In genomic region chr1:40092811-40093617, GRCh38 we compare ENCODE assay signal across 15 cellular contexts.
"Had no signal": no experiment of that assay in that cellular context is flagged by ENCODE, and none has a peak within 500 bp of the region (broad histone marks: within the 10 kb centered on the region; RNA-seq: fewer than 3 reads in every experiment).

No MANE protein-coding gene starts in this region.

- H3K27me3 ChIP-seq: adrenal gland, body of pancreas, pancreas, suprapubic skin had no signal

- H3K27ac ChIP-seq: body of pancreas, coronary artery, pancreas, suprapubic skin had no signal

- H3K9me3 Mint-ChIP-seq: activated CD4-positive, alpha-beta memory T cell treated with anti-CD3 and anti-CD28 coated beads, Interleukin-2, amount 10 ng/mL, durations not matched to agents 7 days and 5 days; activated naive CD4-positive, alpha-beta T cell treated with anti-CD3 and anti-CD28 coated beads, Interleukin-2, amount 50 U/mL, for 24 hours; activated T-cell treated with anti-CD3 and anti-CD28 coated beads, Interleukin-2, amount 50 U/mL, for 24 hours; endodermal cell; stimulated activated naive CD8-positive, alpha-beta T cell treated with anti-CD3 and anti-CD28 coated beads, Interleukin-15, Interleukin-2, amounts not matched to agents 100 ng/mL and 50 ng/mL, for 24 hours had no signal

- DNase-seq: activated CD4-positive, alpha-beta memory T cell treated with anti-CD3 and anti-CD28 coated beads, Interleukin-2, amount 10 ng/mL, durations not matched to agents 7 days and 5 days; activated CD4-positive, alpha-beta T cell treated with anti-CD3 and anti-CD28 coated beads for 4 hours; activated T-cell treated with anti-CD3 and anti-CD28 coated beads, Interleukin-2, amount 50 U/mL, for 24 hours; adrenal gland; body of pancreas; caudate nucleus; endodermal cell; left colon; naive B cell; pancreas had no signal

- H3K4me3 Mint-ChIP-seq: activated CD4-positive, alpha-beta memory T cell treated with anti-CD3 and anti-CD28 coated beads, Interleukin-2, amount 10 ng/mL, durations not matched to agents 7 days and 5 days; activated naive CD4-positive, alpha-beta T cell treated with anti-CD3 and anti-CD28 coated beads, Interleukin-2, amount 50 U/mL, for 24 hours; activated T-cell treated with anti-CD3 and anti-CD28 coated beads, Interleukin-2, amount 50 U/mL, for 24 hours; endodermal cell; stimulated activated naive CD8-positive, alpha-beta T cell treated with anti-CD3 and anti-CD28 coated beads, Interleukin-15, Interleukin-2, amounts not matched to agents 100 ng/mL and 50 ng/mL, for 24 hours had no signal

- H3K9me3 ChIP-seq: adrenal gland, body of pancreas, pancreas, suprapubic skin had no signal

- H3K27me3 Mint-ChIP-seq: activated CD4-positive, alpha-beta memory T cell treated with anti-CD3 and anti-CD28 coated beads, Interleukin-2, amount 10 ng/mL, durations not matched to agents 7 days and 5 days; activated naive CD4-positive, alpha-beta T cell treated with anti-CD3 and anti-CD28 coated beads, Interleukin-2, amount 50 U/mL, for 24 hours; activated T-cell treated with anti-CD3 and anti-CD28 coated beads, Interleukin-2, amount 50 U/mL, for 24 hours; naive B cell; stimulated activated naive CD8-positive, alpha-beta T cell treated with anti-CD3 and anti-CD28 coated beads, Interleukin-15, Interleukin-2, amounts not matched to agents 100 ng/mL and 50 ng/mL, for 24 hours had no signal

- H3K27ac Mint-ChIP-seq: activated CD4-positive, alpha-beta memory T cell treated with anti-CD3 and anti-CD28 coated beads, Interleukin-2, amount 10 ng/mL, durations not matched to agents 7 days and 5 days; activated naive CD4-positive, alpha-beta T cell treated with anti-CD3 and anti-CD28 coated beads, Interleukin-2, amount 50 U/mL, for 24 hours; activated T-cell treated with anti-CD3 and anti-CD28 coated beads, Interleukin-2, amount 50 U/mL, for 24 hours; endodermal cell; stimulated activated naive CD8-positive, alpha-beta T cell treated with anti-CD3 and anti-CD28 coated beads, Interleukin-15, Interleukin-2, amounts not matched to agents 100 ng/mL and 50 ng/mL, for 24 hours had no signal

- ATAC-seq: body of pancreas, left colon, pancreas, sciatic nerve had no signal

- H3K4me3 ChIP-seq: adrenal gland, body of pancreas, coronary artery, pancreas, suprapubic skin had no signal
